In genomic region chr11:86865436-86865835, GRCh38 we compare ENCODE assay signal across 23 cellular contexts.
"Had no signal": no experiment of that assay in that cellular context is flagged by ENCODE, and none has a peak within 500 bp of the region (broad histone marks: within the 10 kb centered on the region; RNA-seq: fewer than 3 reads in every experiment).

No MANE protein-coding gene starts in this region.

- DNase-seq: activated B cell treated with CpG ODN at 0.5 μM for 24 hours; activated CD4-positive, alpha-beta memory T cell treated with anti-CD3 and anti-CD28 coated beads for 36 hours; activated CD4-positive, alpha-beta T cell treated with anti-CD3 and anti-CD28 coated beads for 4 hours; activated CD4-positive, alpha-beta T cell treated with anti-CD3 and anti-CD28 coated beads, Interleukin-2, amount 10 ng/mL, durations not matched to agents 24 days and 14 days; activated CD4-positive, alpha-beta T cell treated with anti-CD3 and anti-CD28 coated beads, Interleukin-2, amount 50 U/mL, for 1 hour; activated CD4-positive, alpha-beta T cell treated with anti-CD3 and anti-CD28 coated beads, Interleukin-2, amount 50 U/mL, for 4 hours; activated CD4-positive, CD25-positive, alpha-beta regulatory T cell treated with anti-CD3 and anti-CD28 coated beads, Interleukin-2, amount 50 U/mL, for 72 hours; activated CD8-positive, alpha-beta memory T cell treated with anti-CD3 and anti-CD28 coated beads, Interleukin-2, amount 50 U/mL, for 4 hours; activated CD8-positive, alpha-beta T cell treated with anti-CD3 and anti-CD28 coated beads for 36 hours; activated effector memory CD4-positive, alpha-beta T cell treated with Interleukin-2 at 50 U/mL for 16 hours; activated gamma-delta T cell; activated naive CD4-positive, alpha-beta T cell treated with anti-CD3 and anti-CD28 coated beads, Interleukin-2, amount 10 ng/mL, durations not matched to agents 7 days and 5 days; activated naive CD4-positive, alpha-beta T cell treated with Interleukin-2 at 50 U/mL for 16 hours; activated naive CD8-positive, alpha-beta T cell treated with anti-CD3 and anti-CD28 coated beads, Interleukin-2, amount 10 ng/mL, durations not matched to agents 7 days and 5 days; activated naive CD8-positive, alpha-beta T cell treated with anti-CD3 and anti-CD28 coated beads, Interleukin-2, amount 50 U/mL, for 24 hours; activated T-cell treated with anti-CD3 and anti-CD28 coated beads for 4 hours; activated T-cell treated with anti-CD3 and anti-CD28 coated beads, Interleukin-2, amount 50 U/mL, for 1 hour; activated T-cell treated with anti-CD3 and anti-CD28 coated beads, Interleukin-2, amount 50 U/mL, for 48 hours; amygdala; anterior cingulate cortex; T-helper 1 cell; T-helper 2 cell; T-helper 9 cell had no signal
